In genomic region chr16:50267151-50267631, GRCh38 we compare ENCODE assay signal across 9 cellular contexts. TPM values are rescaled to one million over a fixed set of nuclear protein-coding genes. Genes with fewer than 3 reads are reported as not detected.
DNase-seq lines count a peak whose midpoint lies in the region; ATAC-seq and TF ChIP-seq lines count a peak whose summit lies in the region.
"Had no signal": no experiment of that assay in that cellular context is flagged by ENCODE, and none has a peak within 500 bp of the region (broad histone marks: within the 10 kb centered on the region; RNA-seq: fewer than 3 reads in every experiment).

No MANE protein-coding gene starts in this region.

- no peaks in the 10 kb centered on the region for H3K9me3 Mint-ChIP-seq in activated CD4-positive, alpha-beta T cell treated with anti-CD3 and anti-CD28 coated beads, Interleukin-2, amount 10 ng/mL, durations not matched to agents 7 days and 5 days
- no peaks in the 10 kb centered on the region for H3K9me3 Mint-ChIP-seq in T-cell

- H3K36me3 Mint-ChIP-seq in activated CD4-positive, alpha-beta T cell treated with anti-CD3 and anti-CD28 coated beads, Interleukin-2, amount 10 ng/mL, durations not matched to agents 7 days and 5 days (ENCODE audit: low read depth) = peaks cover 29% of the 10 kb centered on the region
- peaks cover 16% of the 10 kb centered on the region for H3K36me3 Mint-ChIP-seq in T-cell

- H3K27me3 Mint-ChIP-seq in activated CD4-positive, alpha-beta T cell treated with anti-CD3 and anti-CD28 coated beads, Interleukin-2, amount 10 ng/mL, durations not matched to agents 7 days and 5 days = no peaks in the 10 kb centered on the region
- no peaks in the 10 kb centered on the region for H3K27me3 Mint-ChIP-seq in T-cell

- no peaks in the 10 kb centered on the region for H3K27me3 ChIP-seq in subcutaneous abdominal adipose tissue (ENCODE audit: control insufficient read depth in 5 of 5, insufficient read depth in 4 of 5, low read length in 5 of 5)

- H3K4me3 Mint-ChIP-seq in activated CD4-positive, alpha-beta T cell treated with anti-CD3 and anti-CD28 coated beads, Interleukin-2, amount 10 ng/mL, durations not matched to agents 7 days and 5 days = peak overlapping the region; percentile 96
- H3K4me3 Mint-ChIP-seq in T-cell = peak overlapping the region; percentile 85 to 95 (median 94)

- H3K36me3 ChIP-seq in subcutaneous abdominal adipose tissue (ENCODE audit: control insufficient read depth in 5 of 5, insufficient read depth in 5 of 5, low read length in 5 of 5) = no peaks in the 10 kb centered on the region

- H3K27ac ChIP-seq in subcutaneous abdominal adipose tissue (ENCODE audit: low read depth, low read length) = peak overlapping the region; percentile 37

- H3K9me3 ChIP-seq in subcutaneous abdominal adipose tissue (ENCODE audit: control insufficient read depth in 5 of 5, low read length in 5 of 5) = no peaks in the 10 kb centered on the region

- TF ChIP-seq CTCF in fibroblast of villous mesenchyme (IDR thresholded peaks at IDR 0.05; ENCODE audit: insufficient read depth, low read depth, low read length) (no peak), GM10266 (IDR thresholded peaks at IDR 0.05; ENCODE audit: control insufficient read depth, insufficient read depth, low read depth, missing control alignments) (no peak)

- POLR2A ChIA-PET in activated CD4-positive, alpha-beta T cell treated with anti-CD3 and anti-CD28 coated beads, Interleukin-2, amount 10 ng/mL, durations not matched to agents 7 days and 5 days (lab: Charles Lee) = interaction anchor here (0.6 kb wide), 1 partner anchor 22 kb away, joined by 3 read pairs; no protein-coding TSS in a partner anchor
- POLR2A ChIA-PET in T-cell (lab: Charles Lee) = no interaction called here

- H3K4me3 ChIP-seq in fibroblast of villous mesenchyme (ENCODE audit: low read depth, low read length) = peak overlapping the region; percentile 57
- peak overlapping the region in 4 of 5 donors; percentile 45 to 58 (median 57) for H3K4me3 ChIP-seq in subcutaneous abdominal adipose tissue (ENCODE audit: low read depth in 1 of 5, low read length in 5 of 5)

- CTCF ChIA-PET in activated CD4-positive, alpha-beta T cell treated with anti-CD3 and anti-CD28 coated beads, Interleukin-2, amount 10 ng/mL, durations not matched to agents 7 days and 5 days (lab: Charles Lee) = interaction anchor here (0.8 to 2.8 kb wide), 2 partner anchors 11 to 473 kb away, joined by 3 to 9 read pairs; no protein-coding TSS in a partner anchor
- CTCF ChIA-PET in T-cell (lab: Charles Lee) = no interaction called here

- peak overlapping the region in 4 of 5 donors; percentile 16 to 62 (median 37) for H3K9ac ChIP-seq in subcutaneous abdominal adipose tissue (ENCODE audit: low read length in 5 of 5)

- ATAC-seq in T-cell (replicated peaks in 1 of 4) (peak in 1 of 4 experiments; percentile 3), HG02623 (IDR thresholded peaks at IDR 0.05; ENCODE audit: unreplicated experiment) (no peak)

- peak overlapping the region; percentile 96 for H3K27ac Mint-ChIP-seq in activated CD4-positive, alpha-beta T cell treated with anti-CD3 and anti-CD28 coated beads, Interleukin-2, amount 10 ng/mL, durations not matched to agents 7 days and 5 days
- H3K27ac Mint-ChIP-seq in T-cell = peak overlapping the region; percentile 98 to 99

- DNase-seq in activated CD4-positive, alpha-beta T cell treated with anti-CD3 and anti-CD28 coated beads, Interleukin-2, amount 10 ng/mL, durations not matched to agents 7 days and 5 days = no peak
- no peak for DNase-seq in activated CD4-positive, alpha-beta T cell treated with anti-CD3 and anti-CD28 coated beads for 1 hour
- DNase-seq in T-cell (no peak), fibroblast of villous mesenchyme (ENCODE audit: low read depth) (no peak), GM10266 (ENCODE audit: extremely low spot score) (no peak)
- DNase-seq in stimulated activated CD4-positive, alpha-beta T cell treated with anti-CD3 and anti-CD28 coated beads, Interleukin-1b, Interleukin-23, amount 100 ng/mL, for 48 hours = no peak
- DNase-seq: activated CD4-positive, alpha-beta T cell treated with anti-CD3 and anti-CD28 coated beads for 4 hours had no signal

- H3K4me1 Mint-ChIP-seq in activated CD4-positive, alpha-beta T cell treated with anti-CD3 and anti-CD28 coated beads, Interleukin-2, amount 10 ng/mL, durations not matched to agents 7 days and 5 days = peaks cover 80% of the 10 kb centered on the region
- H3K4me1 Mint-ChIP-seq in T-cell = peaks cover 73 to 81% (median 76%) of the 10 kb centered on the region in 3 donors

- H3K4me1 ChIP-seq in subcutaneous abdominal adipose tissue (ENCODE audit: control insufficient read depth in 5 of 5, insufficient read depth in 5 of 5, low read length in 5 of 5) = peaks cover 3 to 66% (median 37%) of the 10 kb centered on the region in 5 donors

RNA-seq across cellular contexts. Expression of gene ADCY7, which starts 0.8 kb away (rescaled TPM):
- total RNA-seq in activated CD4-positive, alpha-beta T cell treated with anti-CD3 and anti-CD28 coated beads, Interleukin-2, amount 10 ng/mL, durations not matched to agents 7 days and 5 days = 100 to 1,000 TPM; 197 to 255 TPM
- total RNA-seq in T-cell = 100 to 1,000 TPM; 201 to 314 (median 278) TPM
- 39.9 and 44.9 TPM in 2 replicates for total RNA-seq in fibroblast of villous mesenchyme
